In the genomic region with DNA sequence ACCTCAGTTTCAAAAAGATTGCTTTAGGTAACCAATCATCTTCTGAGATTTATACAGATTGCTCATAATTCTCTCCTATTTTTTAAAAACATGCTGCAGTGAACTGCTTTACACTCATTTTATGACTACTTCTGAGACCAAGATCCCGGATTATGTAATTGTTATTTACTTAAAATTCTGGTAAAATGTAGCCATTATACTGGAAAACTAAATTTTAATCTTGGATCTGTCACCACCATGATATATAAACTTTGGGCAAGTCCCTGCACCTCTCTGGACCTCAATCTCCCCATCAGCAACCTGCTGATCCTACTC, we compare ENCODE assay signal across 1 cellular context.
TF ChIP-seq lines count a peak whose summit lies in the region.

No MANE protein-coding gene starts in this region.

TF ChIP-seq in K562, 482 proteins besides CTCF, POLR2A, EP300 and RAD21:
- TF ChIP-seq SMC3 (conservative IDR thresholded peaks at IDR 0.05; ENCODE audit: insufficient read depth, low read depth, low read length) (no peak), NR2C2 (CRISPR knock-in tag; IDR thresholded peaks at IDR 0.05) (no peak), NR2C2 (tag; IDR thresholded peaks at IDR 0.05) (no peak), PML (IDR thresholded peaks at IDR 0.05; ENCODE audit: low read length) (no peak)
- TF ChIP-seq, protein P1, sequence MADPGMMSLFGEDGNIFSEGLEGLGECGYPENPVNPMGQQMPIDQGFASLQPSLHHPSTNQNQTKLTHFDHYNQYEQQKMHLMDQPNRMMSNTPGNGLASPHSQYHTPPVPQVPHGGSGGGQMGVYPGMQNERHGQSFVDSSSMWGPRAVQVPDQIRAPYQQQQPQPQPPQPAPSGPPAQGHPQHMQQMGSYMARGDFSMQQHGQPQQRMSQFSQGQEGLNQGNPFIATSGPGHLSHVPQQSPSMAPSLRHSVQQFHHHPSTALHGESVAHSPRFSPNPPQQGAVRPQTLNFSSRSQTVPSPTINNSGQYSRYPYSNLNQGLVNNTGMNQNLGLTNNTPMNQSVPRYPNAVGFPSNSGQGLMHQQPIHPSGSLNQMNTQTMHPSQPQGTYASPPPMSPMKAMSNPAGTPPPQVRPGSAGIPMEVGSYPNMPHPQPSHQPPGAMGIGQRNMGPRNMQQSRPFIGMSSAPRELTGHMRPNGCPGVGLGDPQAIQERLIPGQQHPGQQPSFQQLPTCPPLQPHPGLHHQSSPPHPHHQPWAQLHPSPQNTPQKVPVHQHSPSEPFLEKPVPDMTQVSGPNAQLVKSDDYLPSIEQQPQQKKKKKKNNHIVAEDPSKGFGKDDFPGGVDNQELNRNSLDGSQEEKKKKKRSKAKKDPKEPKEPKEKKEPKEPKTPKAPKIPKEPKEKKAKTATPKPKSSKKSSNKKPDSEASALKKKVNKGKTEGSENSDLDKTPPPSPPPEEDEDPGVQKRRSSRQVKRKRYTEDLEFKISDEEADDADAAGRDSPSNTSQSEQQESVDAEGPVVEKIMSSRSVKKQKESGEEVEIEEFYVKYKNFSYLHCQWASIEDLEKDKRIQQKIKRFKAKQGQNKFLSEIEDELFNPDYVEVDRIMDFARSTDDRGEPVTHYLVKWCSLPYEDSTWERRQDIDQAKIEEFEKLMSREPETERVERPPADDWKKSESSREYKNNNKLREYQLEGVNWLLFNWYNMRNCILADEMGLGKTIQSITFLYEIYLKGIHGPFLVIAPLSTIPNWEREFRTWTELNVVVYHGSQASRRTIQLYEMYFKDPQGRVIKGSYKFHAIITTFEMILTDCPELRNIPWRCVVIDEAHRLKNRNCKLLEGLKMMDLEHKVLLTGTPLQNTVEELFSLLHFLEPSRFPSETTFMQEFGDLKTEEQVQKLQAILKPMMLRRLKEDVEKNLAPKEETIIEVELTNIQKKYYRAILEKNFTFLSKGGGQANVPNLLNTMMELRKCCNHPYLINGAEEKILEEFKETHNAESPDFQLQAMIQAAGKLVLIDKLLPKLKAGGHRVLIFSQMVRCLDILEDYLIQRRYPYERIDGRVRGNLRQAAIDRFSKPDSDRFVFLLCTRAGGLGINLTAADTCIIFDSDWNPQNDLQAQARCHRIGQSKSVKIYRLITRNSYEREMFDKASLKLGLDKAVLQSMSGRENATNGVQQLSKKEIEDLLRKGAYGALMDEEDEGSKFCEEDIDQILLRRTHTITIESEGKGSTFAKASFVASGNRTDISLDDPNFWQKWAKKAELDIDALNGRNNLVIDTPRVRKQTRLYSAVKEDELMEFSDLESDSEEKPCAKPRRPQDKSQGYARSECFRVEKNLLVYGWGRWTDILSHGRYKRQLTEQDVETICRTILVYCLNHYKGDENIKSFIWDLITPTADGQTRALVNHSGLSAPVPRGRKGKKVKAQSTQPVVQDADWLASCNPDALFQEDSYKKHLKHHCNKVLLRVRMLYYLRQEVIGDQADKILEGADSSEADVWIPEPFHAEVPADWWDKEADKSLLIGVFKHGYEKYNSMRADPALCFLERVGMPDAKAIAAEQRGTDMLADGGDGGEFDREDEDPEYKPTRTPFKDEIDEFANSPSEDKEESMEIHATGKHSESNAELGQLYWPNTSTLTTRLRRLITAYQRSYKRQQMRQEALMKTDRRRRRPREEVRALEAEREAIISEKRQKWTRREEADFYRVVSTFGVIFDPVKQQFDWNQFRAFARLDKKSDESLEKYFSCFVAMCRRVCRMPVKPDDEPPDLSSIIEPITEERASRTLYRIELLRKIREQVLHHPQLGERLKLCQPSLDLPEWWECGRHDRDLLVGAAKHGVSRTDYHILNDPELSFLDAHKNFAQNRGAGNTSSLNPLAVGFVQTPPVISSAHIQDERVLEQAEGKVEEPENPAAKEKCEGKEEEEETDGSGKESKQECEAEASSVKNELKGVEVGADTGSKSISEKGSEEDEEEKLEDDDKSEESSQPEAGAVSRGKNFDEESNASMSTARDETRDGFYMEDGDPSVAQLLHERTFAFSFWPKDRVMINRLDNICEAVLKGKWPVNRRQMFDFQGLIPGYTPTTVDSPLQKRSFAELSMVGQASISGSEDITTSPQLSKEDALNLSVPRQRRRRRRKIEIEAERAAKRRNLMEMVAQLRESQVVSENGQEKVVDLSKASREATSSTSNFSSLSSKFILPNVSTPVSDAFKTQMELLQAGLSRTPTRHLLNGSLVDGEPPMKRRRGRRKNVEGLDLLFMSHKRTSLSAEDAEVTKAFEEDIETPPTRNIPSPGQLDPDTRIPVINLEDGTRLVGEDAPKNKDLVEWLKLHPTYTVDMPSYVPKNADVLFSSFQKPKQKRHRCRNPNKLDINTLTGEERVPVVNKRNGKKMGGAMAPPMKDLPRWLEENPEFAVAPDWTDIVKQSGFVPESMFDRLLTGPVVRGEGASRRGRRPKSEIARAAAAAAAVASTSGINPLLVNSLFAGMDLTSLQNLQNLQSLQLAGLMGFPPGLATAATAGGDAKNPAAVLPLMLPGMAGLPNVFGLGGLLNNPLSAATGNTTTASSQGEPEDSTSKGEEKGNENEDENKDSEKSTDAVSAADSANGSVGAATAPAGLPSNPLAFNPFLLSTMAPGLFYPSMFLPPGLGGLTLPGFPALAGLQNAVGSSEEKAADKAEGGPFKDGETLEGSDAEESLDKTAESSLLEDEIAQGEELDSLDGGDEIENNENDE (IDR thresholded peaks at IDR 0.05; ENCODE audit: low read depth, low read length), result no peak
- TF ChIP-seq, protein P2, sequence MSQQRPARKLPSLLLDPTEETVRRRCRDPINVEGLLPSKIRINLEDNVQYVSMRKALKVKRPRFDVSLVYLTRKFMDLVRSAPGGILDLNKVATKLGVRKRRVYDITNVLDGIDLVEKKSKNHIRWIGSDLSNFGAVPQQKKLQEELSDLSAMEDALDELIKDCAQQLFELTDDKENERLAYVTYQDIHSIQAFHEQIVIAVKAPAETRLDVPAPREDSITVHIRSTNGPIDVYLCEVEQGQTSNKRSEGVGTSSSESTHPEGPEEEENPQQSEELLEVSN (IDR thresholded peaks at IDR 0.05; ENCODE audit: borderline replicate concordance in 1 of 2, extremely low read depth in 1 of 2, insufficient read depth in 1 of 2, insufficient read length in 1 of 2, low read depth in 1 of 2, low read length in 1 of 2, poor library complexity in 1 of 2, severe bottlenecking in 1 of 2), result no peak
